ENCODE assay signal across 1 cellular context in genomic region chr2:218745559-218746469, GRCh38.
TF ChIP-seq lines count a peak whose summit lies in the region.

No MANE protein-coding gene starts in this region.

TF ChIP-seq in HepG2, 621 proteins besides CTCF, POLR2A, EP300 and RAD21 (continued from another document):
- TF ChIP-seq ZNF230 (CRISPR knock-in tag; IDR thresholded peaks at IDR 0.05), result peak; percentile 71; the same call in 1 of the 2 replicates
- TF ChIP-seq ZNF747 (CRISPR knock-in tag; IDR thresholded peaks at IDR 0.05; ENCODE audit: borderline replicate concordance), result peak; percentile 80; the same call in 1 of the 2 replicates
- TF ChIP-seq ZGPAT (CRISPR knock-in tag; IDR thresholded peaks at IDR 0.05), result peak; percentile 58; the same call in 1 of the 2 replicates
- TF ChIP-seq ZNF274 (CRISPR knock-in tag; IDR thresholded peaks at IDR 0.05), result 0 out of 2 replicates have a peak, but pooled peaks have one; percentile 44
- TF ChIP-seq HDAC1 (CRISPR knock-in tag; IDR thresholded peaks at IDR 0.05), result peak; percentile 10
- no peak for TF ChIP-seq ZNF800 (CRISPR knock-in tag; IDR thresholded peaks at IDR 0.05)
- TF ChIP-seq ZNF264 (CRISPR knock-in tag; IDR thresholded peaks at IDR 0.05), result 0 out of 2 replicates have a peak, but pooled peaks have one; percentile 46
- peak; percentile 48; the same call in 1 of the 2 replicates for TF ChIP-seq EEA1 (CRISPR knock-in tag; IDR thresholded peaks at IDR 0.05; ENCODE audit: borderline replicate concordance)
- peak; percentile 84; the same call in 1 of the 2 replicates for TF ChIP-seq HOMEZ (CRISPR knock-in tag; IDR thresholded peaks at IDR 0.05; ENCODE audit: low read depth)
- TF ChIP-seq FOXP4 (CRISPR knock-in tag; IDR thresholded peaks at IDR 0.05), result peak; percentile 65; the same call in 1 of the 2 replicates
- peak; percentile 28 for TF ChIP-seq YY1 (IDR thresholded peaks at IDR 0.05; ENCODE audit: insufficient read depth, insufficient replicate concordance, low read depth, low read length)
- TF ChIP-seq KDM6A (CRISPR knock-in tag; IDR thresholded peaks at IDR 0.05; ENCODE audit: low read depth), result peak; percentile 67; the same call in 1 of the 2 replicates
- no peak for TF ChIP-seq TOE1 (CRISPR knock-in tag; IDR thresholded peaks at IDR 0.05)
- no peak for TF ChIP-seq ZNF724P (CRISPR knock-in tag; IDR thresholded peaks at IDR 0.05; ENCODE audit: borderline replicate concordance)
- TF ChIP-seq LRRFIP1 (CRISPR knock-in tag; conservative IDR thresholded peaks at IDR 0.05), result no peak
- no peak for TF ChIP-seq NFYC (CRISPR knock-in tag; IDR thresholded peaks at IDR 0.05)
- peak; percentile 61 for TF ChIP-seq BORCS8-MEF2B (CRISPR knock-in tag; IDR thresholded peaks at IDR 0.05)
- TF ChIP-seq SNAPC5 (CRISPR knock-in tag; IDR thresholded peaks at IDR 0.05; ENCODE audit: borderline replicate concordance), result 0 out of 2 replicates have a peak, but pooled peaks have one; percentile 51
- TF ChIP-seq CBX5 (CRISPR knock-in tag; IDR thresholded peaks at IDR 0.05; ENCODE audit: borderline replicate concordance), result peak; percentile 52; the same call in 1 of the 2 replicates
- TF ChIP-seq U2AF2 (IDR thresholded peaks at IDR 0.05; ENCODE audit: low read depth, low read length), result peak; percentile 32; the same call in 1 of the 2 replicates
- no peak for TF ChIP-seq TBX3 (IDR thresholded peaks at IDR 0.05; ENCODE audit: borderline replicate concordance)
